21 cellular contexts compared by ENCODE assay signal in the genomic region with DNA sequence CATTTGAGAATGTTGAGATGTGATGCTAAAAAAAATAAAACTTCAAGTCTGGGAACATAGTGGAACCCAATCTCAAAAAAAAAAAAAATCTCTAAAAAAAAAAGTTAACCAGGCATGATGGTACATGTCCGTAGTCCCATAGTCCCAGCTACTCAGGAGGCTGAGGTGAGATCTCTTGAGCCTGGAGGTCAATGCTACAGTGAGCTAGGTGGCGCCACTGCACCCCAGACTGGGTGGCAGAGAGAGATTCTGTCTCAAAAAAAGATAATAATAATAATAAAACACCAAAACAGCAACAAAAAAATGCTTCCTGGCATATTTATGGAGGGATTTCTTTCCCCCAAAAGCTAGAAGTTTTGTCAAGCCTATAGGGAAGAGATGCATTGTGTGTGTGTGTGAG.
DNase-seq lines count a peak whose midpoint lies in the region; ATAC-seq, FAIRE-seq and TF ChIP-seq lines count a peak whose summit lies in the region.
"Had no signal": no experiment of that assay in that cellular context is flagged by ENCODE, and none has a peak within 500 bp of the region (broad histone marks: within the 10 kb centered on the region; RNA-seq: fewer than 3 reads in every experiment).

No MANE protein-coding gene starts in this region.

- ATAC-seq in SK-N-SH treated with all-trans-retinoic acid at 6 μM for 48 hours (no peak), HG03457 (IDR thresholded peaks at IDR 0.05; ENCODE audit: unreplicated experiment) (no peak), pancreas (no peak)
- ATAC-seq: heart right ventricle; natural killer cell treated with Interleukin-12 subunit alpha and Interleukin-12 subunit beta and Interleukin-15 and Interleukin-18, amount 100 ng/mL, for 72 hours; stimulated activated naive B cell treated with anti-CD40 and anti-IgM and Interleukin-4, amounts not matched to agents 10 μg/mL and 1 μg/mL and 100 μg/mL, for 72 hours; T-cell had no signal

- peak; percentile 45 for TF ChIP-seq CTCF in SK-N-SH (IDR thresholded peaks at IDR 0.05)
- peak; percentile 41 for TF ChIP-seq CTCF in OCI-LY7 (conservative IDR thresholded peaks at IDR 0.05; ENCODE audit: low read length)
- peak; percentile 49 for TF ChIP-seq CTCF in epithelial cell of esophagus (IDR thresholded peaks at IDR 0.05; ENCODE audit: insufficient read depth, low read depth, low read length, missing control alignments)
- no peak for TF ChIP-seq CTCF in pancreas (IDR thresholded peaks at IDR 0.05)
- no peak for TF ChIP-seq CTCF in GM20000 (IDR thresholded peaks at IDR 0.05; ENCODE audit: extremely low read depth, missing control alignments)

- no peak overlapping the region for H3K9ac ChIP-seq in SK-N-SH

- H3K4me3 ChIP-seq in SK-N-SH (ENCODE audit: low read depth in 2 of 2, low read length in 1 of 2) (no peak overlapping the region), OCI-LY7 (ENCODE audit: low read depth, low read length, poor library complexity, severe bottlenecking) (no peak overlapping the region), epithelial cell of esophagus (ENCODE audit: low read length) (no peak overlapping the region), pancreas (no peak overlapping the region)
- H3K4me3 ChIP-seq: heart right ventricle, Peyer's patch had no signal

- H2AFZ ChIP-seq in SK-N-SH (ENCODE audit: low read depth) = no peak overlapping the region
- H2AFZ ChIP-seq in OCI-LY7 (ENCODE audit: low read length) = no peak overlapping the region

- no peak overlapping the region for H3K27ac ChIP-seq in SK-N-SH (ENCODE audit: low read depth in 2 of 2, low read length in 1 of 2)
- H3K27ac ChIP-seq in OCI-LY7 (ENCODE audit: low read depth, low read length, poor library complexity, severe bottlenecking) = no peak overlapping the region
- H3K27ac ChIP-seq in pancreas = no peak overlapping the region
- H3K27ac ChIP-seq: heart right ventricle, Peyer's patch had no signal

- H3K9me2 ChIP-seq in SK-N-SH = no peaks in the 10 kb centered on the region
- no peaks in the 10 kb centered on the region for H3K9me2 ChIP-seq in OCI-LY7 (ENCODE audit: insufficient read depth, low read length)

- H3K4me1 ChIP-seq in SK-N-SH (ENCODE audit: control insufficient read depth in 1 of 2, insufficient read depth in 2 of 2, low read depth in 1 of 2, low read length in 1 of 2) (no peaks in the 10 kb centered on the region), OCI-LY7 (ENCODE audit: insufficient read depth, low read length, poor library complexity, severe bottlenecking) (no peaks in the 10 kb centered on the region), pancreas (no peaks in the 10 kb centered on the region)
- H3K4me1 ChIP-seq: heart right ventricle, Peyer's patch had no signal

- no peak overlapping the region for H3K4me2 ChIP-seq in SK-N-SH
- no peak overlapping the region for H3K4me2 ChIP-seq in OCI-LY7 (ENCODE audit: low read length)

- TF ChIP-seq EP300 in SK-N-SH (IDR thresholded peaks at IDR 0.05; ENCODE audit: borderline replicate concordance in 1 of 2, low read depth in 1 of 2, low read length in 1 of 2) = no peak

- H3K36me3 ChIP-seq in SK-N-SH (replicated peaks in 1 of 2; ENCODE audit: control insufficient read depth in 1 of 2, insufficient read depth in 2 of 2, low read length in 1 of 2) = peaks cover 0 to 3% of the 10 kb centered on the region in 2 experiments
- H3K36me3 ChIP-seq in OCI-LY7 (ENCODE audit: insufficient read depth, low read length) = no peaks in the 10 kb centered on the region
- no peaks in the 10 kb centered on the region for H3K36me3 ChIP-seq in pancreas
- H3K36me3 ChIP-seq: heart right ventricle, Peyer's patch had no signal

- intact Hi-C loops in OCI-LY7 (cut with micrococcal nuclease; ENCODE audit: unreplicated experiment) = no loop called here
- intact Hi-C loops in pancreas (cut with DNase I) = no loop called here

- no peak for FAIRE-seq in pancreas (lab: Jason Lieb, UNC)
- FAIRE-seq: kidney had no signal

- no peak for TF ChIP-seq RAD21 in SK-N-SH (IDR thresholded peaks at IDR 0.05; ENCODE audit: low read length)

- POLR2A ChIA-PET in SK-N-SH (lab: Yijun Ruan, JAX) (no interaction called here), OCI-LY7 (lab: Charles Lee) (interaction anchor here (0.6 to 0.7 kb wide), 2 partner anchors 65 to 111 kb away, joined by 3 read pairs; no protein-coding TSS in a partner anchor)

- no TSS peak for BruUV-seq in OCI-LY7 (replicated peaks; lab: Mats Ljungman, UMichigan)

- DNase-seq in SK-N-SH (no peak), OCI-LY7 (ENCODE audit: low spot score) (no peak), epithelial cell of esophagus (ENCODE audit: low read depth) (peak; percentile 19), pancreas (no peak), GM20000 (ENCODE audit: low spot score) (no peak), NCI-H748 (lab: John Stamatoyannopoulos, UW; ENCODE audit: unreplicated experiment) (no peak)
- DNase-seq: activated CD4-positive, alpha-beta memory T cell treated with anti-CD3 and anti-CD28 coated beads for 36 hours; activated T-cell treated with anti-CD3 and anti-CD28 coated beads, Interleukin-2, amount 50 U/mL, for 1 hour; CD8-positive, alpha-beta memory T cell; heart right ventricle; kidney; mesenchymal stem cell; NCI-H187 treated with DMSO at 0.1 percent for 48 hours; NCI-H510A; Peyer's patch; stimulated activated naive B cell treated with anti-CD40 and anti-IgM and Interleukin-4, amounts not matched to agents 10 μg/mL and 1 μg/mL and 100 μg/mL, for 72 hours; T-cell; trophoblast cell had no signal

- 50% methylated on average over 2 of the region's 2 CpGs for WGBS in SK-N-SH (ENCODE audit: low lambda C conversion rate)
- WGBS in pancreas, 2 donors = 60 to 84% methylated on average over 2 of the region's 2 CpGs

- H3F3A ChIP-seq in SK-N-SH (replicated peaks; ENCODE audit: insufficient read depth) = no peaks in the 10 kb centered on the region

- H3K9me3 ChIP-seq in SK-N-SH (no peaks in the 10 kb centered on the region), OCI-LY7 (ENCODE audit: low read length) (no peaks in the 10 kb centered on the region), pancreas (no peaks in the 10 kb centered on the region)
- H3K9me3 ChIP-seq: heart right ventricle, Peyer's patch had no signal

- CTCF ChIA-PET in SK-N-SH (lab: Yijun Ruan, JAX) (interaction anchor here (0.7 to 0.9 kb wide), 2 partner anchors 11 to 109 kb away, joined by 3 read pairs; no protein-coding TSS in a partner anchor), OCI-LY7 (lab: Charles Lee; ENCODE audit: unreplicated experiment) (no interaction called here)

- H3K27me3 ChIP-seq in SK-N-SH (ENCODE audit: insufficient read depth) (no peaks in the 10 kb centered on the region), pancreas (no peaks in the 10 kb centered on the region)
- H3K27me3 ChIP-seq: heart right ventricle, Peyer's patch had no signal

- no peaks in the 10 kb centered on the region for H3K79me2 ChIP-seq in SK-N-SH (ENCODE audit: insufficient read depth)
- H3K79me2 ChIP-seq in OCI-LY7 (ENCODE audit: insufficient read depth, low read depth, low read length) = no peaks in the 10 kb centered on the region

- no peaks in the 10 kb centered on the region for H4K20me1 ChIP-seq in SK-N-SH (ENCODE audit: insufficient read depth)
- H4K20me1 ChIP-seq in OCI-LY7 (ENCODE audit: insufficient read depth, low read length) = no peaks in the 10 kb centered on the region

TF ChIP-seq in SK-N-SH, 30 proteins besides CTCF, POLR2A, EP300 and RAD21:
- no peak for TF ChIP-seq TCF12 (IDR thresholded peaks at IDR 0.05)
- no peak for TF ChIP-seq RFX5 (IDR thresholded peaks at IDR 0.05; ENCODE audit: low read length)
- TF ChIP-seq NFIC (IDR thresholded peaks at IDR 0.05; ENCODE audit: borderline replicate concordance) = no peak
- TF ChIP-seq FOXM1 (IDR thresholded peaks at IDR 0.05; ENCODE audit: low read depth) = no peak
- no peak for TF ChIP-seq ELF1 (IDR thresholded peaks at IDR 0.05)
- TF ChIP-seq JUND (IDR thresholded peaks at IDR 0.05) = no peak
TF ChIP-seq in SK-N-SH: peak in this region for 0.

TF ChIP-seq in SK-N-SH treated with all-trans-retinoic acid at 6 μM for 48 hours, 23 proteins besides CTCF, POLR2A, EP300 and RAD21 (continues in another document):
- no peak for TF ChIP-seq ZNF70 (CRISPR knock-in tag; IDR thresholded peaks at IDR 0.05)
- TF ChIP-seq ARNTL (CRISPR knock-in tag; IDR thresholded peaks at IDR 0.05; ENCODE audit: borderline replicate concordance, low read depth) = no peak
- no peak for TF ChIP-seq ZFP3 (CRISPR knock-in tag; IDR thresholded peaks at IDR 0.05)
- no peak for TF ChIP-seq TCF4 (CRISPR knock-in tag; IDR thresholded peaks at IDR 0.05; ENCODE audit: borderline replicate concordance)
- TF ChIP-seq ZNF8 (CRISPR knock-in tag; IDR thresholded peaks at IDR 0.05) = no peak
- TF ChIP-seq TOX (CRISPR knock-in tag; IDR thresholded peaks at IDR 0.05; ENCODE audit: borderline replicate concordance) = no peak
- TF ChIP-seq ZFP30 (CRISPR knock-in tag; IDR thresholded peaks at IDR 0.05) = no peak
- no peak for TF ChIP-seq ESRRG (CRISPR knock-in tag; IDR thresholded peaks at IDR 0.05)
- TF ChIP-seq, protein P1, sequence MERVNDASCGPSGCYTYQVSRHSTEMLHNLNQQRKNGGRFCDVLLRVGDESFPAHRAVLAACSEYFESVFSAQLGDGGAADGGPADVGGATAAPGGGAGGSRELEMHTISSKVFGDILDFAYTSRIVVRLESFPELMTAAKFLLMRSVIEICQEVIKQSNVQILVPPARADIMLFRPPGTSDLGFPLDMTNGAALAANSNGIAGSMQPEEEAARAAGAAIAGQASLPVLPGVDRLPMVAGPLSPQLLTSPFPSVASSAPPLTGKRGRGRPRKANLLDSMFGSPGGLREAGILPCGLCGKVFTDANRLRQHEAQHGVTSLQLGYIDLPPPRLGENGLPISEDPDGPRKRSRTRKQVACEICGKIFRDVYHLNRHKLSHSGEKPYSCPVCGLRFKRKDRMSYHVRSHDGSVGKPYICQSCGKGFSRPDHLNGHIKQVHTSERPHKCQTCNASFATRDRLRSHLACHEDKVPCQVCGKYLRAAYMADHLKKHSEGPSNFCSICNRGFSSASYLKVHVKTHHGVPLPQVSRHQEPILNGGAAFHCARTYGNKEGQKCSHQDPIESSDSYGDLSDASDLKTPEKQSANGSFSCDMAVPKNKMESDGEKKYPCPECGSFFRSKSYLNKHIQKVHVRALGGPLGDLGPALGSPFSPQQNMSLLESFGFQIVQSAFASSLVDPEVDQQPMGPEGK (CRISPR knock-in tag; IDR thresholded peaks at IDR 0.05; ENCODE audit: borderline replicate concordance) = no peak
- TF ChIP-seq, protein P2, sequence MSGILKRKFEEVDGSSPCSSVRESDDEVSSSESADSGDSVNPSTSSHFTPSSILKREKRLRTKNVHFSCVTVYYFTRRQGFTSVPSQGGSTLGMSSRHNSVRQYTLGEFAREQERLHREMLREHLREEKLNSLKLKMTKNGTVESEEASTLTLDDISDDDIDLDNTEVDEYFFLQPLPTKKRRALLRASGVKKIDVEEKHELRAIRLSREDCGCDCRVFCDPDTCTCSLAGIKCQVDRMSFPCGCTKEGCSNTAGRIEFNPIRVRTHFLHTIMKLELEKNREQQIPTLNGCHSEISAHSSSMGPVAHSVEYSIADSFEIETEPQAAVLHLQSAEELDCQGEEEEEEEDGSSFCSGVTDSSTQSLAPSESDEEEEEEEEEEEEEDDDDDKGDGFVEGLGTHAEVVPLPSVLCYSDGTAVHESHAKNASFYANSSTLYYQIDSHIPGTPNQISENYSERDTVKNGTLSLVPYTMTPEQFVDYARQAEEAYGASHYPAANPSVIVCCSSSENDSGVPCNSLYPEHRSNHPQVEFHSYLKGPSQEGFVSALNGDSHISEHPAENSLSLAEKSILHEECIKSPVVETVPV (CRISPR knock-in tag; IDR thresholded peaks at IDR 0.05) = no peak

Comparison
In these comparisons a context has a peak if more than half of its experiments do, and no peak if none do; other contexts are left out.
1. CTCF ChIP-seq: peak in SK-N-SH (single experiment), OCI-LY7 (single experiment) and epithelial cell of esophagus (single experiment); none in pancreas (0 of 4) and GM20000 (single experiment).